21 cellular contexts compared by ENCODE assay signal in genomic region chrX:153299855-153300254, GRCh38. TPM values are rescaled to one million over a fixed set of nuclear protein-coding genes. Genes with fewer than 3 reads are reported as not detected.
DNase-seq lines count a peak whose midpoint lies in the region; ATAC-seq and TF ChIP-seq lines count a peak whose summit lies in the region.
"Had no signal": no experiment of that assay in that cellular context is flagged by ENCODE, and none has a peak within 500 bp of the region (broad histone marks: within the 10 kb centered on the region; RNA-seq: fewer than 3 reads in every experiment).

No MANE protein-coding gene starts in this region.

- H3K27ac Mint-ChIP-seq in activated CD4-positive, alpha-beta T cell treated with anti-CD3 and anti-CD28 coated beads, Interleukin-2, amount 10 ng/mL, durations not matched to agents 24 days and 14 days: no peak overlapping the region
- no peak overlapping the region for H3K27ac Mint-ChIP-seq in activated CD4-positive, alpha-beta T cell treated with anti-CD3 and anti-CD28 coated beads for 36 hours
- H3K27ac Mint-ChIP-seq in natural killer cell treated with Interleukin-12 subunit alpha and Interleukin-12 subunit beta and Interleukin-15 and Interleukin-18, amount 100 ng/mL, for 72 hours: no peak overlapping the region
- H3K27ac Mint-ChIP-seq in natural killer cell: no peak overlapping the region
- H3K27ac Mint-ChIP-seq: B cell; CD4-positive, CD25-positive, alpha-beta regulatory T cell; CD8-positive, alpha-beta T cell had no signal

- no peaks in the 10 kb centered on the region for H3K4me1 ChIP-seq in esophagus muscularis mucosa
- no peaks in the 10 kb centered on the region for H3K4me1 ChIP-seq in vagina
- H3K4me1 ChIP-seq in upper lobe of left lung: no peaks in the 10 kb centered on the region
- H3K4me1 ChIP-seq: Caco-2 had no signal

- POLR2A ChIA-PET in activated CD4-positive, alpha-beta T cell treated with anti-CD3 and anti-CD28 coated beads for 36 hours (lab: Charles Lee): no interaction called here

- no peaks in the 10 kb centered on the region for H3K36me3 ChIP-seq in esophagus muscularis mucosa
- H3K36me3 ChIP-seq in vagina: no peaks in the 10 kb centered on the region
- no peaks in the 10 kb centered on the region for H3K36me3 ChIP-seq in upper lobe of left lung
- H3K36me3 ChIP-seq: BLaER1 had no signal

- peak; percentile 3 for DNase-seq in activated CD4-positive, alpha-beta T cell treated with anti-CD3 and anti-CD28 coated beads, Interleukin-2, amount 10 ng/mL, durations not matched to agents 24 days and 14 days
- no peak for DNase-seq in activated CD4-positive, alpha-beta T cell treated with anti-CD3 and anti-CD28 coated beads for 36 hours
- DNase-seq in natural killer cell treated with Interleukin-12 subunit alpha and Interleukin-12 subunit beta and Interleukin-15 and Interleukin-18, amount 100 ng/mL, for 72 hours (ENCODE audit: low spot score): peak; percentile 18
- DNase-seq in natural killer cell: no peak
- DNase-seq in esophagus muscularis mucosa (ENCODE audit: extremely low spot score): peak; percentile 5
- peak; percentile 56 to 58 for DNase-seq in vagina (ENCODE audit: extremely low spot score in 2 of 2)
- no peak for DNase-seq in GM10266 (ENCODE audit: extremely low spot score)
- DNase-seq in upper lobe of left lung: no peak
- DNase-seq: Caco-2; CD4-positive, CD25-positive, alpha-beta regulatory T cell; CD8-positive, alpha-beta T cell; DMS153; DND-41; GM23248; H7; HCEC 1CT had no signal

- no peak overlapping the region for H3K27ac ChIP-seq in esophagus muscularis mucosa (replicated peaks in 1 of 4)
- no peak overlapping the region for H3K27ac ChIP-seq in vagina
- no peak overlapping the region for H3K27ac ChIP-seq in upper lobe of left lung
- H3K27ac ChIP-seq: 22Rv1, BLaER1, C4-2B, GM23248 had no signal

- ATAC-seq in activated CD4-positive, alpha-beta T cell treated with anti-CD3 and anti-CD28 coated beads for 36 hours: no peak
- no peak for ATAC-seq in natural killer cell treated with Interleukin-12 subunit alpha and Interleukin-12 subunit beta and Interleukin-15 and Interleukin-18, amount 100 ng/mL, for 72 hours
- ATAC-seq in natural killer cell (no peak), upper lobe of left lung (ENCODE audit: low FRiP score in 2 of 2) (no peak)
- ATAC-seq: CD8-positive, alpha-beta T cell; GM12878 had no signal

- 59% methylated on average over 5 of the region's 5 CpGs for WGBS in esophagus muscularis mucosa
- WGBS in upper lobe of left lung, 2 donors: 51 to 84% methylated on average over 4 to 5 of the region's 5 CpGs

- no peak for TF ChIP-seq POLR2A in esophagus muscularis mucosa (IDR thresholded peaks at IDR 0.05; ENCODE audit: low read depth)
- no peak for TF ChIP-seq POLR2A in vagina (IDR thresholded peaks at IDR 0.05)
- TF ChIP-seq POLR2A in upper lobe of left lung (IDR thresholded peaks at IDR 0.05): no peak

- no peaks in the 10 kb centered on the region for H3K9me3 Mint-ChIP-seq in activated CD4-positive, alpha-beta T cell treated with anti-CD3 and anti-CD28 coated beads, Interleukin-2, amount 10 ng/mL, durations not matched to agents 24 days and 14 days
- no peaks in the 10 kb centered on the region for H3K9me3 Mint-ChIP-seq in activated CD4-positive, alpha-beta T cell treated with anti-CD3 and anti-CD28 coated beads for 36 hours (ENCODE audit: low read depth)
- H3K9me3 Mint-ChIP-seq in natural killer cell treated with Interleukin-12 subunit alpha and Interleukin-12 subunit beta and Interleukin-15 and Interleukin-18, amount 100 ng/mL, for 72 hours: no peaks in the 10 kb centered on the region
- no peaks in the 10 kb centered on the region for H3K9me3 Mint-ChIP-seq in natural killer cell
- H3K9me3 Mint-ChIP-seq: CD8-positive, alpha-beta T cell had no signal

- TF ChIP-seq EP300 in esophagus muscularis mucosa (IDR thresholded peaks at IDR 0.05) (no peak), upper lobe of left lung (IDR thresholded peaks at IDR 0.05) (no peak)

- H3K27me3 ChIP-seq in esophagus muscularis mucosa: no peaks in the 10 kb centered on the region
- no peaks in the 10 kb centered on the region for H3K27me3 ChIP-seq in vagina
- no peaks in the 10 kb centered on the region for H3K27me3 ChIP-seq in upper lobe of left lung

- H3K4me1 Mint-ChIP-seq in activated CD4-positive, alpha-beta T cell treated with anti-CD3 and anti-CD28 coated beads, Interleukin-2, amount 10 ng/mL, durations not matched to agents 24 days and 14 days: peaks cover 3% of the 10 kb centered on the region
- H3K4me1 Mint-ChIP-seq in activated CD4-positive, alpha-beta T cell treated with anti-CD3 and anti-CD28 coated beads for 36 hours: no peaks in the 10 kb centered on the region
- H3K4me1 Mint-ChIP-seq in natural killer cell treated with Interleukin-12 subunit alpha and Interleukin-12 subunit beta and Interleukin-15 and Interleukin-18, amount 100 ng/mL, for 72 hours (ENCODE audit: low read depth in 2 of 2): no peaks in the 10 kb centered on the region
- no peaks in the 10 kb centered on the region for H3K4me1 Mint-ChIP-seq in natural killer cell
- H3K4me1 Mint-ChIP-seq: B cell had no signal

- intact Hi-C loops in activated CD4-positive, alpha-beta T cell treated with anti-CD3 and anti-CD28 coated beads, Interleukin-2, amount 10 ng/mL, durations not matched to agents 24 days and 14 days (cut with micrococcal nuclease): no loop called here
- intact Hi-C loops in activated CD4-positive, alpha-beta T cell treated with anti-CD3 and anti-CD28 coated beads for 36 hours (cut with DNase I, micrococcal nuclease): no loop called here
- intact Hi-C loops in natural killer cell (cut with micrococcal nuclease) (no loop called here), esophagus muscularis mucosa (cut with DNase I) (no loop called here), vagina (cut with DNase I) (no loop called here)

- H3K9me3 ChIP-seq in esophagus muscularis mucosa (no peaks in the 10 kb centered on the region), vagina (no peaks in the 10 kb centered on the region), upper lobe of left lung (no peaks in the 10 kb centered on the region)
- H3K9me3 ChIP-seq: BLaER1, Caco-2 had no signal

- H3K27me3 Mint-ChIP-seq in activated CD4-positive, alpha-beta T cell treated with anti-CD3 and anti-CD28 coated beads, Interleukin-2, amount 10 ng/mL, durations not matched to agents 24 days and 14 days: peaks cover 48% of the 10 kb centered on the region
- H3K27me3 Mint-ChIP-seq in activated CD4-positive, alpha-beta T cell treated with anti-CD3 and anti-CD28 coated beads for 36 hours: peaks cover 9% of the 10 kb centered on the region
- H3K27me3 Mint-ChIP-seq in natural killer cell treated with Interleukin-12 subunit alpha and Interleukin-12 subunit beta and Interleukin-15 and Interleukin-18, amount 100 ng/mL, for 72 hours: peaks cover 38 to 40% of the 10 kb centered on the region in 2 donors
- peaks cover 22 to 47% of the 10 kb centered on the region in 2 donors for H3K27me3 Mint-ChIP-seq in natural killer cell (ENCODE audit: low read depth in 2 of 2)

- no peak for TF ChIP-seq CTCF in natural killer cell (IDR thresholded peaks at IDR 0.05)
- no peak for TF ChIP-seq CTCF in esophagus muscularis mucosa (IDR thresholded peaks at IDR 0.05)
- TF ChIP-seq CTCF in vagina (IDR thresholded peaks at IDR 0.05): no peak
- no peak for TF ChIP-seq CTCF in GM10266 (IDR thresholded peaks at IDR 0.05; ENCODE audit: control insufficient read depth, insufficient read depth, low read depth, missing control alignments)
- no peak for TF ChIP-seq CTCF in upper lobe of left lung (IDR thresholded peaks at IDR 0.05)

- H3K4me3 Mint-ChIP-seq in activated CD4-positive, alpha-beta T cell treated with anti-CD3 and anti-CD28 coated beads, Interleukin-2, amount 10 ng/mL, durations not matched to agents 24 days and 14 days: no peak overlapping the region
- no peak overlapping the region for H3K4me3 Mint-ChIP-seq in activated CD4-positive, alpha-beta T cell treated with anti-CD3 and anti-CD28 coated beads for 36 hours
- no peak overlapping the region for H3K4me3 Mint-ChIP-seq in natural killer cell treated with Interleukin-12 subunit alpha and Interleukin-12 subunit beta and Interleukin-15 and Interleukin-18, amount 100 ng/mL, for 72 hours
- no peak overlapping the region for H3K4me3 Mint-ChIP-seq in natural killer cell
- H3K4me3 Mint-ChIP-seq: B cell; CD4-positive, CD25-positive, alpha-beta regulatory T cell; CD8-positive, alpha-beta T cell had no signal

- no peaks in the 10 kb centered on the region for H3K36me3 Mint-ChIP-seq in activated CD4-positive, alpha-beta T cell treated with anti-CD3 and anti-CD28 coated beads, Interleukin-2, amount 10 ng/mL, durations not matched to agents 24 days and 14 days (ENCODE audit: low read depth)
- no peaks in the 10 kb centered on the region for H3K36me3 Mint-ChIP-seq in activated CD4-positive, alpha-beta T cell treated with anti-CD3 and anti-CD28 coated beads for 36 hours (ENCODE audit: low read depth)
- H3K36me3 Mint-ChIP-seq in natural killer cell treated with Interleukin-12 subunit alpha and Interleukin-12 subunit beta and Interleukin-15 and Interleukin-18, amount 100 ng/mL, for 72 hours: no peaks in the 10 kb centered on the region
- no peaks in the 10 kb centered on the region for H3K36me3 Mint-ChIP-seq in natural killer cell
- H3K36me3 Mint-ChIP-seq: CD4-positive, CD25-positive, alpha-beta regulatory T cell; CD8-positive, alpha-beta T cell had no signal

- CTCF ChIA-PET in activated CD4-positive, alpha-beta T cell treated with anti-CD3 and anti-CD28 coated beads for 36 hours (lab: Charles Lee): no interaction called here

- H3K4me3 ChIP-seq in esophagus muscularis mucosa (no peak overlapping the region), vagina (no peak overlapping the region), upper lobe of left lung (no peak overlapping the region)
- H3K4me3 ChIP-seq: BLaER1, GM12878, GM23248 had no signal

RNA-seq across cellular contexts. Expression of gene PNMA6F, which starts 21.7 kb away (rescaled TPM):
- not detected in 2 replicates for total RNA-seq in activated CD4-positive, alpha-beta T cell treated with anti-CD3 and anti-CD28 coated beads, Interleukin-2, amount 10 ng/mL, durations not matched to agents 24 days and 14 days
- total RNA-seq in activated CD4-positive, alpha-beta T cell treated with anti-CD3 and anti-CD28 coated beads for 36 hours: not detected
- total RNA-seq in natural killer cell treated with Interleukin-12 subunit alpha and Interleukin-12 subunit beta and Interleukin-15 and Interleukin-18, amount 100 ng/mL, for 72 hours: not detected
- total RNA-seq in natural killer cell (not detected), esophagus muscularis mucosa (not detected), vagina (not detected), upper lobe of left lung (not detected)
- total RNA-seq: B cell; Caco-2; CD4-positive, CD25-positive, alpha-beta regulatory T cell; CD8-positive, alpha-beta T cell; GM12878; GM23248; H7 had no signal

RNA-seq across cellular contexts. Expression of gene ZNF275, which starts 34.1 kb away (rescaled TPM):
- total RNA-seq in activated CD4-positive, alpha-beta T cell treated with anti-CD3 and anti-CD28 coated beads, Interleukin-2, amount 10 ng/mL, durations not matched to agents 24 days and 14 days: 20.1 and 22.1 TPM in 2 replicates
- 10 to 100 TPM; 11.5 to 13.4 TPM for total RNA-seq in activated CD4-positive, alpha-beta T cell treated with anti-CD3 and anti-CD28 coated beads for 36 hours
- 10 to 100 TPM; 13.2 to 15.1 TPM for total RNA-seq in natural killer cell treated with Interleukin-12 subunit alpha and Interleukin-12 subunit beta and Interleukin-15 and Interleukin-18, amount 100 ng/mL, for 72 hours
- total RNA-seq in natural killer cell (10 to 100 TPM in 2 of 3 donors, 1 to 10 TPM in 1; 9.1 to 17.4 (median 17.3) TPM), esophagus muscularis mucosa (10 to 100 TPM; 12.5 to 18.4 (median 17.4) TPM), vagina (7.6 TPM), upper lobe of left lung (10 to 100 TPM in 2 of 6 donors, 1 to 10 TPM in 4; 5.9 to 13.8 (median 8.8) TPM)

Comparison
In these comparisons a context has a peak if more than half of its experiments do, and no peak if none do; other contexts are left out.
1. DNase-seq: peak in activated CD4-positive, alpha-beta T cell treated with anti-CD3 and anti-CD28 coated beads, Interleukin-2, amount 10 ng/mL, durations not matched to agents 24 days and 14 days (single experiment), natural killer cell treated with Interleukin-12 subunit alpha and Interleukin-12 subunit beta and Interleukin-15 and Interleukin-18, amount 100 ng/mL, for 72 hours (single experiment), esophagus muscularis mucosa (single experiment) and vagina (2 of 2); none in activated CD4-positive, alpha-beta T cell treated with anti-CD3 and anti-CD28 coated beads for 36 hours (single experiment), natural killer cell (single experiment), GM10266 (single experiment) and upper lobe of left lung (0 of 2).